In the genomic region with DNA sequence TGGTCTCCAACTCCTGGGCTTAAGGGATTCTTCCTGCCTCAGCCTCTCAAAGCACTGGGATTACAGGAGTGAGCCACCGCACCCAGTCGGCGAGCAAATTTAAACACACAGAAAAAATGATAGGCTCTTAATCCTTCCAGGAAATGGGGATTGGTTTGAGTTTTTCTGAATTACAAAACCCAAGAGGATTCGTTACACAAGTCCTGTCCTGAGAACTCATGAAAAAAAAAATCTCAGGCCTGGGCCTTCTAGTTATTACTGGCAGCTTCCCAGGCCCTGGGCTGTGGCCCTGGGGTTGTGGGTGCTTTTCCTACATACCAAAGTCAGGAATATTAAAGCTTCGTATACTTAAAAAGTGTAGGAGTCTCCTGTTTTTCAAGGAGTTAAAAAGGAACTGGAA, we compare ENCODE assay signal across 13 cellular contexts. TPM values are rescaled to one million over a fixed set of nuclear protein-coding genes. Genes with fewer than 3 reads are reported as not detected.
DNase-seq lines count a peak whose midpoint lies in the region; ATAC-seq and TF ChIP-seq lines count a peak whose summit lies in the region.
"Had no signal": no experiment of that assay in that cellular context is flagged by ENCODE, and none has a peak within 500 bp of the region (broad histone marks: within the 10 kb centered on the region; RNA-seq: fewer than 3 reads in every experiment).

No MANE protein-coding gene starts in this region.

- H3K27me3 ChIP-seq in spleen (replicated peaks in 1 of 7) = peaks cover 0 to 4% (median 0%) of the 10 kb centered on the region in 7 donors

- no peak for TF ChIP-seq POLR2A in spleen (IDR thresholded peaks at IDR 0.05)

- peak; percentile 63 for DNase-seq in GF-D8 (lab: John Stamatoyannopoulos, UW)
- peak; percentile 86 for DNase-seq in astrocyte of the spinal cord (ENCODE audit: low read depth, low spot score)
- DNase-seq in left cardiac atrium = peak; percentile 47
- DNase-seq in spleen = peak; percentile 11
- no peak for DNase-seq in hippocampal formation (lab: John Stamatoyannopoulos, UW)
- DNase-seq in activated gamma-delta T cell (lab: John Stamatoyannopoulos, UW) = no peak
- no peak for DNase-seq in OCI-M1 (lab: John Stamatoyannopoulos, UW)
- DNase-seq: activated CD4-positive, alpha-beta T cell treated with anti-CD3 and anti-CD28 coated beads for 4 hours; activated effector memory CD4-positive, alpha-beta T cell treated with anti-CD3 and anti-CD28 coated beads, Interleukin-2, amount 50 U/mL, for 16 hours; NCI-H2029 treated with DMSO at 0.1 percent for 48 hours; T-cell had no signal

- H3K27ac ChIP-seq in spleen = peak overlapping the region in 6 of 8 donors; percentile 44 to 100 (median 64)

- in situ Hi-C loops in astrocyte of the spinal cord (cut with HindIII; ENCODE audit: low sequenced_read_pairs) = no loop called here

- 50 to 75% (median 68%) methylated on average over 5 of the region's 5 CpGs for WGBS in spleen, 5 donors

- intact Hi-C loops in left cardiac atrium (cut with DNase I) = no loop called here
- intact Hi-C loops in spleen (cut with DNase I; ENCODE audit: low total_unique reads) = no loop called here

- peaks cover 0 to 92% (median 55%) of the 10 kb centered on the region in 6 donors for H3K4me1 ChIP-seq in spleen
- H3K4me1 ChIP-seq: HAP-1 had no signal

- TF ChIP-seq CTCF in astrocyte of the spinal cord (IDR thresholded peaks at IDR 0.05; ENCODE audit: low read depth, low read length) = no peak
- no peak for TF ChIP-seq CTCF in spleen (IDR thresholded peaks at IDR 0.05 in 8 of 11, conservative IDR thresholded peaks at IDR 0.05 in 3 of 11)

- no peaks in the 10 kb centered on the region for H3K36me3 ChIP-seq in spleen
- H3K36me3 ChIP-seq: HAP-1 had no signal

- no peaks in the 10 kb centered on the region for H3K9me3 ChIP-seq in spleen
- H3K9me3 ChIP-seq: HAP-1 had no signal

- ATAC-seq in left cardiac atrium (peak; percentile 36 to 64), GM18520 (IDR thresholded peaks at IDR 0.05; ENCODE audit: unreplicated experiment) (no peak)
- ATAC-seq: T-cell had no signal

- no peak overlapping the region for H3K4me3 ChIP-seq in astrocyte of the spinal cord (ENCODE audit: low read depth, low read length)
- no peak overlapping the region for H3K4me3 ChIP-seq in spleen
- H3K4me3 ChIP-seq: HAP-1 had no signal

RNA-seq across cellular contexts. Expression of gene IFNGR2, which starts 6.2 kb away (rescaled TPM):
- total RNA-seq in left cardiac atrium = 10 to 100 TPM; 47.3 TPM
- total RNA-seq in spleen = 100 to 1,000 TPM in 5 of 7 donors, 10 to 100 TPM in 2; 87.1 to 133 (median 114) TPM
- polyA plus RNA-seq in spleen = 10 to 100 TPM; 73.6 to 77.9 (median 77.4) TPM

Comparison
In these comparisons a context has a peak if more than half of its experiments do, and no peak if none do; other contexts are left out.
1. DNase-seq: peak in GF-D8 (single experiment), astrocyte of the spinal cord (single experiment), left cardiac atrium (single experiment) and spleen (single experiment); none in hippocampal formation (0 of 2), activated gamma-delta T cell (single experiment) and OCI-M1 (single experiment).